26 cellular contexts compared by ENCODE assay signal in the genomic region with DNA sequence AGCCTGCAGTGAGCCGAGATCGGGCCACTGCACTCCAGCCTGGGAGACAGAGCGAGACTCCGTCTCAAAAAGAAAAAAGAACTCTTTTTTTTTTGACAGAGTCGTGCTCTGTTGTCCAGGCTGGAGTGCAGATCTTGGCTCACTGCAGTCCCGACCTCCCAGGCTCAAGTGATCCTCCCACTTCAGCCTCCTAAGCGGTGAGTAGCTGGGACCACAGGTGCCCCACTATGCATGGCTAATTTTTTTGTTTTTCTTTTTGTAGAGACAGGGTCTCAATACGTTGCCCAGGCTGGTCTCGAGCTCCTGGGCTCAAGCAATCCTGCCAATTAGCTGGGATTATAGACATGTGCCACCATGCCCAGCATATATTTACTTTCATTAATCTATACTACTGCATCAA.
"Had no signal": no experiment of that assay in that cellular context is flagged by ENCODE, and none has a peak within 500 bp of the region (broad histone marks: within the 10 kb centered on the region; RNA-seq: fewer than 3 reads in every experiment).

No MANE protein-coding gene starts in this region.

- H3K27me3 Mint-ChIP-seq: activated CD4-positive, alpha-beta memory T cell treated with anti-CD3 and anti-CD28 coated beads, Interleukin-2, amount 10 ng/mL, durations not matched to agents 7 days and 5 days; activated CD4-positive, alpha-beta T cell treated with anti-CD3 and anti-CD28 coated beads, Interleukin-2, amount 10 ng/mL, durations not matched to agents 7 days and 5 days; activated naive CD4-positive, alpha-beta T cell treated with anti-CD3 and anti-CD28 coated beads, Interleukin-2, amount 50 U/mL, for 24 hours; activated naive CD8-positive, alpha-beta T cell treated with anti-CD3 and anti-CD28 coated beads for 36 hours; activated naive CD8-positive, alpha-beta T cell treated with anti-CD3 and anti-CD28 coated beads, Interleukin-2, amount 50 U/mL, for 24 hours; activated T-helper 17 cell treated with anti-CD3 and anti-CD28 coated beads, Interleukin-2, amount 50 U/mL, for 72 hours had no signal

- H3K9me3 Mint-ChIP-seq: activated CD4-positive, alpha-beta memory T cell treated with anti-CD3 and anti-CD28 coated beads, Interleukin-2, amount 10 ng/mL, durations not matched to agents 7 days and 5 days; activated CD4-positive, alpha-beta T cell treated with anti-CD3 and anti-CD28 coated beads, Interleukin-2, amount 10 ng/mL, durations not matched to agents 7 days and 5 days; activated naive CD4-positive, alpha-beta T cell treated with anti-CD3 and anti-CD28 coated beads for 36 hours; activated naive CD4-positive, alpha-beta T cell treated with anti-CD3 and anti-CD28 coated beads, Interleukin-2, amount 50 U/mL, for 24 hours; activated naive CD8-positive, alpha-beta T cell treated with anti-CD3 and anti-CD28 coated beads for 36 hours; activated naive CD8-positive, alpha-beta T cell treated with anti-CD3 and anti-CD28 coated beads, Interleukin-2, amount 50 U/mL, for 24 hours; activated T-cell treated with anti-CD3 and anti-CD28 coated beads, Interleukin-2, amount 50 U/mL, for 4 hours; activated T-helper 17 cell treated with anti-CD3 and anti-CD28 coated beads, Interleukin-2, amount 50 U/mL, for 72 hours; WTC11 had no signal

- H3K27ac ChIP-seq: adrenal gland, body of pancreas, epithelial cell of prostate, heart left ventricle, VCaP had no signal

- H3K36me3 Mint-ChIP-seq: activated naive CD4-positive, alpha-beta T cell treated with anti-CD3 and anti-CD28 coated beads, Interleukin-2, amount 50 U/mL, for 24 hours; activated naive CD8-positive, alpha-beta T cell treated with anti-CD3 and anti-CD28 coated beads for 36 hours; WTC11 had no signal

- H3K4me3 ChIP-seq: adrenal gland, body of pancreas, heart left ventricle had no signal

- H3K27ac Mint-ChIP-seq: activated CD4-positive, alpha-beta memory T cell treated with anti-CD3 and anti-CD28 coated beads, Interleukin-2, amount 10 ng/mL, durations not matched to agents 7 days and 5 days; activated CD4-positive, alpha-beta T cell treated with anti-CD3 and anti-CD28 coated beads, Interleukin-2, amount 10 ng/mL, durations not matched to agents 7 days and 5 days; activated naive CD4-positive, alpha-beta T cell treated with anti-CD3 and anti-CD28 coated beads, Interleukin-2, amount 50 U/mL, for 24 hours; activated naive CD8-positive, alpha-beta T cell treated with anti-CD3 and anti-CD28 coated beads for 36 hours; activated naive CD8-positive, alpha-beta T cell treated with anti-CD3 and anti-CD28 coated beads, Interleukin-2, amount 50 U/mL, for 24 hours; activated T-helper 17 cell treated with anti-CD3 and anti-CD28 coated beads, Interleukin-2, amount 50 U/mL, for 72 hours; WTC11 had no signal

- H3K27me3 ChIP-seq: adrenal gland, body of pancreas, heart left ventricle had no signal

- DNase-seq: activated CD4-positive, alpha-beta memory T cell treated with anti-CD3 and anti-CD28 coated beads, Interleukin-2, amount 10 ng/mL, durations not matched to agents 7 days and 5 days; activated CD4-positive, alpha-beta T cell treated with anti-CD3 and anti-CD28 coated beads for 1 hour; activated CD4-positive, alpha-beta T cell treated with anti-CD3 and anti-CD28 coated beads for 4 hours; activated CD4-positive, alpha-beta T cell treated with anti-CD3 and anti-CD28 coated beads, Interleukin-2, amount 10 ng/mL, durations not matched to agents 7 days and 5 days; activated CD4-positive, alpha-beta T cell treated with anti-CD3 and anti-CD28 coated beads, Interleukin-2, amount 50 U/mL, for 4 hours; activated effector memory CD4-positive, alpha-beta T cell treated with anti-CD3 and anti-CD28 coated beads, Interleukin-2, amount 50 U/mL, for 16 hours; activated naive CD4-positive, alpha-beta T cell treated with anti-CD3 and anti-CD28 coated beads for 36 hours; activated naive CD8-positive, alpha-beta T cell treated with anti-CD3 and anti-CD28 coated beads for 36 hours; activated naive CD8-positive, alpha-beta T cell treated with anti-CD3 and anti-CD28 coated beads, Interleukin-2, amount 50 U/mL, for 24 hours; activated T-cell treated with anti-CD3 and anti-CD28 coated beads, Interleukin-2, amount 50 U/mL, for 4 hours; adrenal gland; amygdala; caudate nucleus; cortex of kidney; effector CD8-positive, alpha-beta T cell; foreskin fibroblast; glutamatergic neuron; hypothalamus; T-helper 2 cell had no signal

- H3K4me3 Mint-ChIP-seq: activated CD4-positive, alpha-beta memory T cell treated with anti-CD3 and anti-CD28 coated beads, Interleukin-2, amount 10 ng/mL, durations not matched to agents 7 days and 5 days; activated CD4-positive, alpha-beta T cell treated with anti-CD3 and anti-CD28 coated beads, Interleukin-2, amount 10 ng/mL, durations not matched to agents 7 days and 5 days; activated naive CD4-positive, alpha-beta T cell treated with anti-CD3 and anti-CD28 coated beads for 36 hours; activated naive CD4-positive, alpha-beta T cell treated with anti-CD3 and anti-CD28 coated beads, Interleukin-2, amount 50 U/mL, for 24 hours; activated naive CD8-positive, alpha-beta T cell treated with anti-CD3 and anti-CD28 coated beads for 36 hours; activated naive CD8-positive, alpha-beta T cell treated with anti-CD3 and anti-CD28 coated beads, Interleukin-2, amount 50 U/mL, for 24 hours; activated T-cell treated with anti-CD3 and anti-CD28 coated beads, Interleukin-2, amount 50 U/mL, for 4 hours; activated T-helper 17 cell treated with anti-CD3 and anti-CD28 coated beads, Interleukin-2, amount 50 U/mL, for 72 hours; WTC11 had no signal

- H3K4me1 Mint-ChIP-seq: activated CD4-positive, alpha-beta memory T cell treated with anti-CD3 and anti-CD28 coated beads, Interleukin-2, amount 10 ng/mL, durations not matched to agents 7 days and 5 days; activated CD4-positive, alpha-beta T cell treated with anti-CD3 and anti-CD28 coated beads, Interleukin-2, amount 10 ng/mL, durations not matched to agents 7 days and 5 days; activated naive CD4-positive, alpha-beta T cell treated with anti-CD3 and anti-CD28 coated beads, Interleukin-2, amount 50 U/mL, for 24 hours; activated naive CD8-positive, alpha-beta T cell treated with anti-CD3 and anti-CD28 coated beads, Interleukin-2, amount 50 U/mL, for 24 hours; activated T-helper 17 cell treated with anti-CD3 and anti-CD28 coated beads, Interleukin-2, amount 50 U/mL, for 72 hours had no signal
